In the genomic region with DNA sequence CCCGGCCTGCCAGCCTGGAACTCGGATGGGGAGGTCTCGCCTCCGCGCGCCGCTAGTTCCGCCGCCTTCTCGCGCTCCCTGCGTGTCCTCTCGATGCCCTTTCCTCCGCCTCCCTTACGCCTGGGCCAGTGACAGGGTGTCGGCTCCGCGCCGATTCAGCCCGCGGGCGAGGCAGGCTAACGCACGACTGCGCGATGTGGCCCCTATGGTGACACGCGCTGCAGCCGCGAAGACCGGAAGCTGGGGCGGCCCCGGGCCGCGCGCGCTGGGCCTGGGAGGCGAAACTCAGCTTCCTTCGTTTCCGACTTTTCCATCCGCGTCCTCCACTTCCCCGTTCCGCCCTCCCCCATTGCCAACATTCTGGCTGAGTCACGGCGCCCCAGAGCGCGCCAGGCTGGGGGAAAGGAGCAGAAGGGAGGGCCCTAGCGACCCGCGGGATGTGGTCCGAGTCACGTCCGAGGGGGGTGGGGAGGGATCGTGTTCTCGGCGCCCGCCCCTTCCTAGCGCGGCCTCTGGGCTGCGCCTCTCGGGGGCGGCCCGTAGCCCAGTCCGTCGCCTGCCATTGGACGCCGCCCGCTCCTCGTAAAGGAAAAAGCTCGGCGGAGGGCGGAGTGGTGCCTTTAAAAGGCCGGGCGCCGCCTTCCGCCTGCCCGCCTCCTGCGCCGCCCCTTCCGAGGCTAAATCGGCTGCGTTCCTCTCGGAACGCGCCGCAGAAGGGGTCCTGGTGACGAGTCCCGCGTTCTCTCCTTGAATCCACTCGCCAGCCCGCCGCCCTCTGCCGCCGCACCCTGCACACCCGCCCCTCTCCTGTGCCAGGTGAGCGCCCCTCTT, we compare ENCODE assay signal across 1 cellular context.
TF ChIP-seq lines count a peak whose summit lies in the region.

TSS of gene ALDOA (plus strand) at position 649 of the 831 bp plus-strand sequence. CDS start 1,138 bp downstream, outside the sequence.

TF ChIP-seq in HepG2, 621 proteins besides CTCF, POLR2A, EP300 and RAD21 (continued from another document and continues in another):
- TF ChIP-seq KLF11 (CRISPR knock-in tag; IDR thresholded peaks at IDR 0.05) (no peak; the same call in 1 of the 2 replicates), GFI1 (CRISPR knock-in tag; IDR thresholded peaks at IDR 0.05; ENCODE audit: borderline replicate concordance) (0 out of 2 replicates have a peak, but pooled peaks have one; percentile 50), SRSF9 (IDR thresholded peaks at IDR 0.05; ENCODE audit: borderline replicate concordance, insufficient read depth, low read depth, low read length, poor library complexity, severe bottlenecking) (no peak), ZNF557 (CRISPR knock-in tag; IDR thresholded peaks at IDR 0.05) (peak; percentile 81; the same call in 1 of the 2 replicates), U2AF1 (optimal IDR thresholded peaks at IDR 0.05; ENCODE audit: low read depth, low read length) (peak; percentile 27), MTERF4 (CRISPR knock-in tag; IDR thresholded peaks at IDR 0.05) (peak; percentile 97), SYNCRIP (IDR thresholded peaks at IDR 0.05; ENCODE audit: insufficient read depth, low read depth, low read length) (no peak), SNRNP70 (IDR thresholded peaks at IDR 0.05; ENCODE audit: low read depth, low read length) (no peak), HMGXB3 (CRISPR knock-in tag; IDR thresholded peaks at IDR 0.05; ENCODE audit: borderline replicate concordance) (peak; percentile 83), CENPT (CRISPR knock-in tag; IDR thresholded peaks at IDR 0.05; ENCODE audit: low read depth) (peak; percentile 98), ZNF235 (CRISPR knock-in tag; IDR thresholded peaks at IDR 0.05; ENCODE audit: borderline replicate concordance) (peak; percentile 87), MTF2 (CRISPR knock-in tag; IDR thresholded peaks at IDR 0.05; ENCODE audit: borderline replicate concordance) (peak; percentile 99; the same call in 1 of the 2 replicates), ZNF34 (CRISPR knock-in tag; IDR thresholded peaks at IDR 0.05; ENCODE audit: borderline replicate concordance) (0 out of 2 replicates have a peak, but pooled peaks have one; percentile 83), NCOA5 (CRISPR knock-in tag; IDR thresholded peaks at IDR 0.05) (no peak), ZNF337 (CRISPR knock-in tag; IDR thresholded peaks at IDR 0.05; ENCODE audit: borderline replicate concordance, low read depth) (no peak), ZNF619 (CRISPR knock-in tag; IDR thresholded peaks at IDR 0.05) (peak; percentile 97), SETDB1 (CRISPR knock-in tag; IDR thresholded peaks at IDR 0.05; ENCODE audit: borderline replicate concordance) (0 out of 2 replicates have a peak, but pooled peaks have one; percentile 90), ZNF17 (CRISPR knock-in tag; IDR thresholded peaks at IDR 0.05) (no peak; the same call in 1 of the 2 replicates), TAF1 (CRISPR knock-in tag; IDR thresholded peaks at IDR 0.05) (peak; percentile 92), ZNF367 (CRISPR knock-in tag; IDR thresholded peaks at IDR 0.05; ENCODE audit: borderline replicate concordance) (peak; percentile 90; the same call in 1 of the 2 replicates)
- TF ChIP-seq, protein P1, sequence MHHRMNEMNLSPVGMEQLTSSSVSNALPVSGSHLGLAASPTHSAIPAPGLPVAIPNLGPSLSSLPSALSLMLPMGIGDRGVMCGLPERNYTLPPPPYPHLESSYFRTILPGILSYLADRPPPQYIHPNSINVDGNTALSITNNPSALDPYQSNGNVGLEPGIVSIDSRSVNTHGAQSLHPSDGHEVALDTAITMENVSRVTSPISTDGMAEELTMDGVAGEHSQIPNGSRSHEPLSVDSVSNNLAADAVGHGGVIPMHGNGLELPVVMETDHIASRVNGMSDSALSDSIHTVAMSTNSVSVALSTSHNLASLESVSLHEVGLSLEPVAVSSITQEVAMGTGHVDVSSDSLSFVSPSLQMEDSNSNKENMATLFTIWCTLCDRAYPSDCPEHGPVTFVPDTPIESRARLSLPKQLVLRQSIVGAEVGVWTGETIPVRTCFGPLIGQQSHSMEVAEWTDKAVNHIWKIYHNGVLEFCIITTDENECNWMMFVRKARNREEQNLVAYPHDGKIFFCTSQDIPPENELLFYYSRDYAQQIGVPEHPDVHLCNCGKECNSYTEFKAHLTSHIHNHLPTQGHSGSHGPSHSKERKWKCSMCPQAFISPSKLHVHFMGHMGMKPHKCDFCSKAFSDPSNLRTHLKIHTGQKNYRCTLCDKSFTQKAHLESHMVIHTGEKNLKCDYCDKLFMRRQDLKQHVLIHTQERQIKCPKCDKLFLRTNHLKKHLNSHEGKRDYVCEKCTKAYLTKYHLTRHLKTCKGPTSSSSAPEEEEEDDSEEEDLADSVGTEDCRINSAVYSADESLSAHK (CRISPR knock-in tag; IDR thresholded peaks at IDR 0.05; ENCODE audit: borderline replicate concordance), result peak; percentile 32
- TF ChIP-seq, protein P2, sequence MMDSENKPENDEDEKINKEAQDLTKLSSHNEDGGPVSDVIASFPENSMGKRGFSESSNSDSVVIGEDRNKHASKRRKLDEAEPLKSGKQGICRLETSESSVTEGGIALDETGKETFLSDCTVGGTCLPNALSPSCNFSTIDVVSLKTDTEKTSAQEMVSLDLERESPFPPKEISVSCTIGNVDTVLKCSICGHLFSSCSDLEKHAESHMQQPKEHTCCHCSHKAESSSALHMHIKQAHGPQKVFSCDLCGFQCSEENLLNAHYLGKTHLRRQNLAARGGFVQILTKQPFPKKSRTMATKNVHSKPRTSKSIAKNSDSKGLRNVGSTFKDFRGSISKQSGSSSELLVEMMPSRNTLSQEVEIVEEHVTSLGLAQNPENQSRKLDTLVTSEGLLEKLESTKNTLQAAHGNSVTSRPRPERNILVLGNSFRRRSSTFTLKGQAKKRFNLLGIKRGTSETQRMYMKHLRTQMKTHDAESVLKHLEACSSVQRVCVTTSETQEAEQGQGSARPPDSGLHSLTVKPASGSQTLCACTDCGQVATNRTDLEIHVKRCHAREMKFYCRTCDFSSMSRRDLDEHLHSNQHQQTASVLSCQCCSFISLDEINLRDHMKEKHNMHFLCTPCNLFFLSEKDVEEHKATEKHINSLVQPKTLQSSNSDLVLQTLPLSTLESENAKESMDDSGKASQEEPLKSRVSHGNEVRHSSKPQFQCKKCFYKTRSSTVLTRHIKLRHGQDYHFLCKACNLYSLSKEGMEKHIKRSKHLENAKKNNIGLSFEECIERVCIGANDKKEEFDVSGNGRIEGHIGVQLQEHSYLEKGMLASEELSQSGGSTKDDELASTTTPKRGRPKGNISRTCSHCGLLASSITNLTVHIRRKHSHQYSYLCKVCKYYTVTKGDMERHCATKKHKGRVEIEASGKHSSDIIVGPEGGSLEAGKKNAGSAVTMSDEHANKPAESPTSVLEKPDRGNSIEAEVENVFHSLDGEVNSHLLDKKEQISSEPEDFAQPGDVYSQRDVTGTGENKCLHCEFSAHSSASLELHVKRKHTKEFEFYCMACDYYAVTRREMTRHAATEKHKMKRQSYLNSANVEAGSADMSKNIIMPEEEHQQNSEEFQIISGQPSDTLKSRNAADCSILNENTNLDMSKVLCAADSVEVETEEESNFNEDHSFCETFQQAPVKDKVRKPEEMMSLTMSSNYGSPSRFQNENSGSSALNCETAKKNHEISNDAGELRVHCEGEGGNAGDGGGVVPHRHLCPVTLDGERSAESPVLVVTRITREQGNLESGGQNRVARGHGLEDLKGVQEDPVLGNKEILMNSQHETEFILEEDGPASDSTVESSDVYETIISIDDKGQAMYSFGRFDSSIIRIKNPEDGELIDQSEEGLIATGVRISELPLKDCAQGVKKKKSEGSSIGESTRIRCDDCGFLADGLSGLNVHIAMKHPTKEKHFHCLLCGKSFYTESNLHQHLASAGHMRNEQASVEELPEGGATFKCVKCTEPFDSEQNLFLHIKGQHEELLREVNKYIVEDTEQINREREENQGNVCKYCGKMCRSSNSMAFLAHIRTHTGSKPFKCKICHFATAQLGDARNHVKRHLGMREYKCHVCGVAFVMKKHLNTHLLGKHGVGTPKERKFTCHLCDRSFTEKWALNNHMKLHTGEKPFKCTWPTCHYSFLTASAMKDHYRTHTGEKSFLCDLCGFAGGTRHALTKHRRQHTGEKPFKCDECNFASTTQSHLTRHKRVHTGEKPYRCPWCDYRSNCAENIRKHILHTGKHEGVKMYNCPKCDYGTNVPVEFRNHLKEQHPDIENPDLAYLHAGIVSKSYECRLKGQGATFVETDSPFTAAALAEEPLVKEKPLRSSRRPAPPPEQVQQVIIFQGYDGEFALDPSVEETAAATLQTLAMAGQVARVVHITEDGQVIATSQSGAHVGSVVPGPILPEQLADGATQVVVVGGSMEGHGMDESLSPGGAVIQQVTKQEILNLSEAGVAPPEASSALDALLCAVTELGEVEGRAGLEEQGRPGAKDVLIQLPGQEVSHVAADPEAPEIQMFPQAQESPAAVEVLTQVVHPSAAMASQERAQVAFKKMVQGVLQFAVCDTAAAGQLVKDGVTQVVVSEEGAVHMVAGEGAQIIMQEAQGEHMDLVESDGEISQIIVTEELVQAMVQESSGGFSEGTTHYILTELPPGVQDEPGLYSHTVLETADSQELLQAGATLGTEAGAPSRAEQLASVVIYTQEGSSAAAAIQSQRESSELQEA (CRISPR knock-in tag; IDR thresholded peaks at IDR 0.05; ENCODE audit: not compliant biosample characterization), result peak; percentile 75
- TF ChIP-seq, protein P3, sequence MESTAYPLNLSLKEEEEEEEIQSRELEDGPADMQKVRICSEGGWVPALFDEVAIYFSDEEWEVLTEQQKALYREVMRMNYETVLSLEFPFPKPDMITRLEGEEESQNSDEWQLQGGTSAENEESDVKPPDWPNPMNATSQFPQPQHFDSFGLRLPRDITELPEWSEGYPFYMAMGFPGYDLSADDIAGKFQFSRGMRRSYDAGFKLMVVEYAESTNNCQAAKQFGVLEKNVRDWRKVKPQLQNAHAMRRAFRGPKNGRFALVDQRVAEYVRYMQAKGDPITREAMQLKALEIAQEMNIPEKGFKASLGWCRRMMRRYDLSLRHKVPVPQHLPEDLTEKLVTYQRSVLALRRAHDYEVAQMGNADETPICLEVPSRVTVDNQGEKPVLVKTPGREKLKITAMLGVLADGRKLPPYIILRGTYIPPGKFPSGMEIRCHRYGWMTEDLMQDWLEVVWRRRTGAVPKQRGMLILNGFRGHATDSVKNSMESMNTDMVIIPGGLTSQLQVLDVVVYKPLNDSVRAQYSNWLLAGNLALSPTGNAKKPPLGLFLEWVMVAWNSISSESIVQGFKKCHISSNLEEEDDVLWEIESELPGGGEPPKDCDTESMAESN (CRISPR knock-in tag; conservative IDR thresholded peaks at IDR 0.05), result peak; percentile 97
- TF ChIP-seq, protein P4, sequence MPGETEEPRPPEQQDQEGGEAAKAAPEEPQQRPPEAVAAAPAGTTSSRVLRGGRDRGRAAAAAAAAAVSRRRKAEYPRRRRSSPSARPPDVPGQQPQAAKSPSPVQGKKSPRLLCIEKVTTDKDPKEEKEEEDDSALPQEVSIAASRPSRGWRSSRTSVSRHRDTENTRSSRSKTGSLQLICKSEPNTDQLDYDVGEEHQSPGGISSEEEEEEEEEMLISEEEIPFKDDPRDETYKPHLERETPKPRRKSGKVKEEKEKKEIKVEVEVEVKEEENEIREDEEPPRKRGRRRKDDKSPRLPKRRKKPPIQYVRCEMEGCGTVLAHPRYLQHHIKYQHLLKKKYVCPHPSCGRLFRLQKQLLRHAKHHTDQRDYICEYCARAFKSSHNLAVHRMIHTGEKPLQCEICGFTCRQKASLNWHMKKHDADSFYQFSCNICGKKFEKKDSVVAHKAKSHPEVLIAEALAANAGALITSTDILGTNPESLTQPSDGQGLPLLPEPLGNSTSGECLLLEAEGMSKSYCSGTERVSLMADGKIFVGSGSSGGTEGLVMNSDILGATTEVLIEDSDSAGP (CRISPR knock-in tag; IDR thresholded peaks at IDR 0.05; ENCODE audit: borderline replicate concordance), result peak; percentile 98
- TF ChIP-seq, protein P5, sequence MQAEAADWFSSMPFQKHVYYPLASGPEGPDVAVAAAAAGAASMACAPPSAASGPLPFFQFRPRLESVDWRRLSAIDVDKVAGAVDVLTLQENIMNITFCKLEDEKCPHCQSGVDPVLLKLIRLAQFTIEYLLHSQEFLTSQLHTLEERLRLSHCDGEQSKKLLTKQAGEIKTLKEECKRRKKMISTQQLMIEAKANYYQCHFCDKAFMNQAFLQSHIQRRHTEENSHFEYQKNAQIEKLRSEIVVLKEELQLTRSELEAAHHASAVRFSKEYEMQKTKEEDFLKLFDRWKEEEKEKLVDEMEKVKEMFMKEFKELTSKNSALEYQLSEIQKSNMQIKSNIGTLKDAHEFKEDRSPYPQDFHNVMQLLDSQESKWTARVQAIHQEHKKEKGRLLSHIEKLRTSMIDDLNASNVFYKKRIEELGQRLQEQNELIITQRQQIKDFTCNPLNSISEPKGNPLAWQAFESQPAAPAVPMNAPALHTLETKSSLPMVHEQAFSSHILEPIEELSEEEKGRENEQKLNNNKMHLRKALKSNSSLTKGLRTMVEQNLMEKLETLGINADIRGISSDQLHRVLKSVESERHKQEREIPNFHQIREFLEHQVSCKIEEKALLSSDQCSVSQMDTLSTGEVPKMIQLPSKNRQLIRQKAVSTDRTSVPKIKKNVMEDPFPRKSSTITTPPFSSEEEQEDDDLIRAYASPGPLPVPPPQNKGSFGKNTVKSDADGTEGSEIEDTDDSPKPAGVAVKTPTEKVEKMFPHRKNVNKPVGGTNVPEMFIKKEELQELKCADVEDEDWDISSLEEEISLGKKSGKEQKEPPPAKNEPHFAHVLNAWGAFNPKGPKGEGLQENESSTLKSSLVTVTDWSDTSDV (CRISPR knock-in tag; IDR thresholded peaks at IDR 0.05), result peak; percentile 98
